Comparison of ENCODE assay signal across 13 cellular contexts in genomic region chr20:41170386-41171105, GRCh38. TPM values are rescaled to one million over a fixed set of nuclear protein-coding genes. Genes with fewer than 3 reads are reported as not detected.
DNase-seq lines count a peak whose midpoint lies in the region; ATAC-seq and TF ChIP-seq lines count a peak whose summit lies in the region.
"Had no signal": no experiment of that assay in that cellular context is flagged by ENCODE, and none has a peak within 500 bp of the region (broad histone marks: within the 10 kb centered on the region; RNA-seq: fewer than 3 reads in every experiment).

No MANE protein-coding gene starts in this region.

- no peak overlapping the region for H3K9ac ChIP-seq in PC-3 (ENCODE audit: low read length)

- H3K9me2 ChIP-seq in PC-3 (replicated peaks; ENCODE audit: low read length) = no peaks in the 10 kb centered on the region

- H3F3A ChIP-seq in PC-3 (ENCODE audit: low read length, unreplicated experiment) = no peaks in the 10 kb centered on the region

- TF ChIP-seq CTCF in PC-3 (conservative IDR thresholded peaks at IDR 0.05; ENCODE audit: low read depth, low read length) = no peak
- TF ChIP-seq CTCF in ascending aorta (IDR thresholded peaks at IDR 0.05) = no peak

- CTCF ChIA-PET in PC-3 (lab: Charles Lee) = interaction anchor here (1.5 kb wide), 1 partner anchor 36 kb away, joined by 3 read pairs; no protein-coding TSS in a partner anchor

- no peaks in the 10 kb centered on the region for H3K9me3 ChIP-seq in PC-3 (ENCODE audit: low read length)
- no peaks in the 10 kb centered on the region for H3K9me3 ChIP-seq in ascending aorta

- no TSS peak for BruUV-seq in PC-3 (replicated peaks; lab: Mats Ljungman, UMichigan)

- no peaks in the 10 kb centered on the region for H3K27me3 ChIP-seq in PC-3 (ENCODE audit: low read length)
- H3K27me3 ChIP-seq in ascending aorta = no peaks in the 10 kb centered on the region

- intact Hi-C loops in PC-3 (cut with micrococcal nuclease) = no loop called here
- intact Hi-C loops in ascending aorta (cut with DNase I) = loop anchor here (5.0 kb wide), 1 partner anchor 242 kb away; no protein-coding TSS in a partner anchor

- H3K4me3 ChIP-seq in PC-3 (ENCODE audit: low read length) (no peak overlapping the region), ascending aorta (no peak overlapping the region)

- ATAC-seq in PC-3 (no peak), HG02571 (IDR thresholded peaks at IDR 0.05; ENCODE audit: unreplicated experiment) (no peak)

- no peak overlapping the region for H3K4me2 ChIP-seq in PC-3 (ENCODE audit: low read length)

- POLR2A ChIA-PET in PC-3 (lab: Charles Lee; ENCODE audit: unreplicated experiment) = no interaction called here

- no peaks in the 10 kb centered on the region for H3K79me2 ChIP-seq in PC-3 (ENCODE audit: low read length)

- H3K4me1 ChIP-seq in PC-3 (ENCODE audit: insufficient read depth, low read length) = peaks cover 8% of the 10 kb centered on the region
- H3K4me1 ChIP-seq in ascending aorta = peaks cover 3 to 30% of the 10 kb centered on the region in 2 donors

- H2AFZ ChIP-seq in PC-3 (ENCODE audit: low read length) = no peak overlapping the region

- no peaks in the 10 kb centered on the region for H4K20me1 ChIP-seq in PC-3 (ENCODE audit: low read length)

- H3K27ac ChIP-seq in PC-3 (ENCODE audit: low read length) = 0 out of 2 replicates have a peak overlapping the region, but pooled peaks have one; percentile 9
- H3K27ac ChIP-seq in ascending aorta = peak overlapping the region; percentile 20 to 42

- peak; percentile 6 for DNase-seq in 8988T
- no peak for DNase-seq in PC-3
- peak in 1 of 2 donors; percentile 51 for DNase-seq in ascending aorta (ENCODE audit: low spot score in 2 of 2)
- DNase-seq in mesenteric fat pad (ENCODE audit: low spot score) = peak; percentile 65
- DNase-seq in SKM-1 (lab: John Stamatoyannopoulos, UW; ENCODE audit: unreplicated experiment) = no peak
- no peak for DNase-seq in NCI-H345 treated with DMSO at 0.1 percent for 48 hours (lab: John Stamatoyannopoulos, UW; ENCODE audit: unreplicated experiment)
- DNase-seq in stimulated activated CD4-positive, alpha-beta T cell treated with anti-CD3 and anti-CD28 coated beads, Interleukin-1b, Interleukin-23, amount 100 ng/mL, for 48 hours = no peak
- DNase-seq: GDM1, kidney, NCI-H1092, NCI-H510A treated with DMSO at 0.1 percent for 48 hours, SHP77 treated with DMSO at 0.1 percent for 48 hours had no signal

- H3K36me3 ChIP-seq in PC-3 (ENCODE audit: low read depth, low read length) (peaks cover 34% of the 10 kb centered on the region), ascending aorta (peaks cover 68 to 87% of the 10 kb centered on the region in 2 donors)

RNA-seq across cellular contexts. Expression of gene PLCG1, which starts 33.2 kb away (rescaled TPM):
- total RNA-seq in PC-3 (2014; rRNA removed) = 68.8 and 112 TPM in 2 replicates
- total RNA-seq in ascending aorta = 168 TPM
- 76.1 TPM for total RNA-seq in mesenteric fat pad

Comparison
In these comparisons a context has a peak if more than half of its experiments do, and no peak if none do; other contexts are left out.
1. DNase-seq: peak in 8988T (single experiment) and mesenteric fat pad (single experiment); none in PC-3 (single experiment), SKM-1 (single experiment), NCI-H345 treated with DMSO at 0.1 percent for 48 hours (single experiment) and stimulated activated CD4-positive, alpha-beta T cell treated with anti-CD3 and anti-CD28 coated beads, Interleukin-1b, Interleukin-23, amount 100 ng/mL, for 48 hours (single experiment).